ENCODE assay signal across 21 cellular contexts in genomic region chr9:100578610-100579009, GRCh38. TPM values are rescaled to one million over a fixed set of nuclear protein-coding genes. Genes with fewer than 3 reads are reported as not detected.
"Had no signal": no experiment of that assay in that cellular context is flagged by ENCODE, and none has a peak within 500 bp of the region (broad histone marks: within the 10 kb centered on the region; RNA-seq: fewer than 3 reads in every experiment).

No MANE protein-coding gene starts in this region.

- H3K9me3 Mint-ChIP-seq: activated naive CD4-positive, alpha-beta T cell treated with anti-CD3 and anti-CD28 coated beads, Interleukin-2, amount 50 U/mL, for 24 hours; memory B cell; neural progenitor cell; stimulated activated effector memory CD8-positive, alpha-beta T cell treated with anti-CD3 and anti-CD28 coated beads, Interleukin-12 subunit alpha, Interleukin-12 subunit beta, amount 100 ng/mL, for 72 hours; type B pancreatic cell had no signal

- H3K9me3 ChIP-seq: ascending aorta, breast epithelium, stomach, vagina had no signal

- H3K4me3 ChIP-seq: ascending aorta, breast epithelium, neural progenitor cell, skin epidermis, stomach, vagina had no signal

- H3K4me1 ChIP-seq: breast epithelium, neural progenitor cell, vagina had no signal

- H3K4me3 Mint-ChIP-seq: activated naive CD4-positive, alpha-beta T cell treated with anti-CD3 and anti-CD28 coated beads, Interleukin-2, amount 50 U/mL, for 24 hours; memory B cell; neural progenitor cell; stimulated activated effector memory CD8-positive, alpha-beta T cell treated with anti-CD3 and anti-CD28 coated beads, Interleukin-12 subunit alpha, Interleukin-12 subunit beta, amount 100 ng/mL, for 72 hours; type B pancreatic cell had no signal

- H3K27ac Mint-ChIP-seq: activated naive CD4-positive, alpha-beta T cell treated with anti-CD3 and anti-CD28 coated beads, Interleukin-2, amount 50 U/mL, for 24 hours; memory B cell; stimulated activated effector memory CD8-positive, alpha-beta T cell treated with anti-CD3 and anti-CD28 coated beads, Interleukin-12 subunit alpha, Interleukin-12 subunit beta, amount 100 ng/mL, for 72 hours; type B pancreatic cell had no signal

- H3K27me3 ChIP-seq: ascending aorta, breast epithelium, foreskin keratinocyte, neural progenitor cell, stomach, vagina had no signal

- H3K36me3 ChIP-seq: ascending aorta, breast epithelium, vagina had no signal

- ATAC-seq: foreskin keratinocyte; stimulated activated effector memory CD8-positive, alpha-beta T cell treated with anti-CD3 and anti-CD28 coated beads, Interleukin-12 subunit alpha, Interleukin-12 subunit beta, amount 100 ng/mL, for 72 hours had no signal

- H3K4me1 Mint-ChIP-seq: activated naive CD4-positive, alpha-beta T cell treated with anti-CD3 and anti-CD28 coated beads, Interleukin-2, amount 50 U/mL, for 24 hours; memory B cell; neural progenitor cell; stimulated activated effector memory CD8-positive, alpha-beta T cell treated with anti-CD3 and anti-CD28 coated beads, Interleukin-12 subunit alpha, Interleukin-12 subunit beta, amount 100 ng/mL, for 72 hours had no signal

- H3K36me3 Mint-ChIP-seq: activated naive CD4-positive, alpha-beta T cell treated with anti-CD3 and anti-CD28 coated beads, Interleukin-2, amount 50 U/mL, for 24 hours; memory B cell; stimulated activated effector memory CD8-positive, alpha-beta T cell treated with anti-CD3 and anti-CD28 coated beads, Interleukin-12 subunit alpha, Interleukin-12 subunit beta, amount 100 ng/mL, for 72 hours had no signal

- DNase-seq: activated CD4-positive, alpha-beta T cell treated with anti-CD3 and anti-CD28 coated beads for 1 hour; activated CD4-positive, alpha-beta T cell treated with anti-CD3 and anti-CD28 coated beads, Interleukin-2, amount 50 U/mL, for 1 hour; activated gamma-delta T cell treated with Interleukin-2 at 50 U/mL for 16 hours; activated T-cell treated with anti-CD3 and anti-CD28 coated beads, Interleukin-2, amount 50 U/mL, for 1 hour; cerebellar nuclear complex; cortex of kidney; foreskin keratinocyte; hippocampal formation; posterior cingulate gyrus; stimulated activated CD4-positive, alpha-beta T cell treated with anti-CD3 and anti-CD28 coated beads, Interleukin-2, amount 100 ng/mL, for 24 hours; stomach; T-helper 9 cell had no signal

- H3K27ac ChIP-seq: ascending aorta, breast epithelium, foreskin keratinocyte, neural progenitor cell, skin epidermis, stomach, vagina had no signal

- H3K27me3 Mint-ChIP-seq: activated naive CD4-positive, alpha-beta T cell treated with anti-CD3 and anti-CD28 coated beads, Interleukin-2, amount 50 U/mL, for 24 hours; memory B cell; type B pancreatic cell had no signal

RNA-seq across cellular contexts. Expression of gene CAVIN4, which starts 0.7 kb away (rescaled TPM):
- total RNA-seq: ascending aorta had no signal
